1 cellular context compared by ENCODE assay signal in the genomic region with DNA sequence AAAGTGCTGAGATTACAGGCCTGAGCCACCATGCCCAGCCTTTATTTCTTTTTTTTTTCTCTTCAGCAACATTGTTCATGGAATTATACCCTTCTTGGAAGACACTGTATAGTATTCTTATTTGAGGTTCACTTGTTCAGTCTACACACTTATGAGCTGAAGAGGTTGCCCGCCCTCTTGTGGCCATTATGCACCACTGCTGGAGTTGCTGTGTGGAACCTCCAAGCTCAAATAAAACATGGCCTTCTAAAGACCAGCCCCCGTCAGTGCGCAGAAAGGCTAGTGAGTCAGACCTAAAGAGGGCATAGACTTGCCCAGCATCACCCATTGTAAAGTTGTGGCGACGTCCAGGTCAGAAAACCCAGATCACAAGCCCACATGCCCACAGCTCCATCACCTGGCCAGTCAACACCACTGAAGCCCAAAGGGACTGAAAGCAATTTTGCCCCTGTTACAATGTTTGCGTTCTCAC.
TF ChIP-seq lines count a peak whose summit lies in the region.

No MANE protein-coding gene starts in this region.

TF ChIP-seq in HepG2, 621 proteins besides CTCF, POLR2A, EP300 and RAD21 (continued from another document):
- TF ChIP-seq, protein P1, sequence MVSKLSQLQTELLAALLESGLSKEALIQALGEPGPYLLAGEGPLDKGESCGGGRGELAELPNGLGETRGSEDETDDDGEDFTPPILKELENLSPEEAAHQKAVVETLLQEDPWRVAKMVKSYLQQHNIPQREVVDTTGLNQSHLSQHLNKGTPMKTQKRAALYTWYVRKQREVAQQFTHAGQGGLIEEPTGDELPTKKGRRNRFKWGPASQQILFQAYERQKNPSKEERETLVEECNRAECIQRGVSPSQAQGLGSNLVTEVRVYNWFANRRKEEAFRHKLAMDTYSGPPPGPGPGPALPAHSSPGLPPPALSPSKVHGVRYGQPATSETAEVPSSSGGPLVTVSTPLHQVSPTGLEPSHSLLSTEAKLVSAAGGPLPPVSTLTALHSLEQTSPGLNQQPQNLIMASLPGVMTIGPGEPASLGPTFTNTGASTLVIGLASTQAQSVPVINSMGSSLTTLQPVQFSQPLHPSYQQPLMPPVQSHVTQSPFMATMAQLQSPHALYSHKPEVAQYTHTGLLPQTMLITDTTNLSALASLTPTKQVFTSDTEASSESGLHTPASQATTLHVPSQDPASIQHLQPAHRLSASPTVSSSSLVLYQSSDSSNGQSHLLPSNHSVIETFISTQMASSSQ (IDR thresholded peaks at IDR 0.05; ENCODE audit: low read depth) = no peak
- TF ChIP-seq, protein P1 (CRISPR knock-in tag; IDR thresholded peaks at IDR 0.05; ENCODE audit: borderline replicate concordance) = no peak
- TF ChIP-seq ZNF3 (CRISPR knock-in tag; IDR thresholded peaks at IDR 0.05) (peak; percentile 100), XRCC5 (optimal IDR thresholded peaks at IDR 0.05; ENCODE audit: low read length) (peak; percentile 51), STAG1 (CRISPR knock-in tag; IDR thresholded peaks at IDR 0.05) (peak; percentile 84), EED (CRISPR knock-in tag; IDR thresholded peaks at IDR 0.05) (peak; percentile 48; the same call in 1 of the 2 replicates), SP4 (CRISPR knock-in tag; IDR thresholded peaks at IDR 0.05) (no peak), RFX5 (IDR thresholded peaks at IDR 0.05; ENCODE audit: low read depth, low read length) (no peak), MTF2 (CRISPR knock-in tag; IDR thresholded peaks at IDR 0.05; ENCODE audit: borderline replicate concordance) (no peak), GLI4 (CRISPR knock-in tag; IDR thresholded peaks at IDR 0.05; ENCODE audit: borderline replicate concordance) (0 out of 2 replicates have a peak, but pooled peaks have one; percentile 41), CREB1 (IDR thresholded peaks at IDR 0.05) (no peak), CREB1 (CRISPR knock-in tag; IDR thresholded peaks at IDR 0.05) (peak; percentile 49; the same call in 1 of the 2 replicates), ZSCAN31 (CRISPR knock-in tag; IDR thresholded peaks at IDR 0.05; ENCODE audit: low read depth) (peak; percentile 30; the same call in 1 of the 2 replicates), REPIN1 (CRISPR knock-in tag; IDR thresholded peaks at IDR 0.05; ENCODE audit: borderline replicate concordance, low read depth) (0 out of 2 replicates have a peak, but pooled peaks have one; percentile 39), FOSL2 (CRISPR knock-in tag; IDR thresholded peaks at IDR 0.05) (peak; percentile 37), NR2F1 (CRISPR knock-in tag; IDR thresholded peaks at IDR 0.05) (no peak), CAMTA2 (CRISPR knock-in tag; IDR thresholded peaks at IDR 0.05; ENCODE audit: borderline replicate concordance) (no peak), GATAD1 (CRISPR knock-in tag; IDR thresholded peaks at IDR 0.05) (0 out of 2 replicates have a peak, but pooled peaks have one; percentile 18), ARHGAP35 (CRISPR knock-in tag; IDR thresholded peaks at IDR 0.05; ENCODE audit: borderline replicate concordance) (no peak), ZNF598 (CRISPR knock-in tag; IDR thresholded peaks at IDR 0.05; ENCODE audit: borderline replicate concordance) (no peak), POLR2AphosphoS2 (IDR thresholded peaks at IDR 0.05; ENCODE audit: low read depth, low read length) (no peak), ZNF766 (CRISPR knock-in tag; IDR thresholded peaks at IDR 0.05; ENCODE audit: borderline replicate concordance) (no peak), DR1 (CRISPR knock-in tag; IDR thresholded peaks at IDR 0.05) (no peak), KAT8 (CRISPR knock-in tag; IDR thresholded peaks at IDR 0.05) (peak; percentile 49; the same call in 1 of the 2 replicates), ZNF501 (CRISPR knock-in tag; IDR thresholded peaks at IDR 0.05) (0 out of 2 replicates have a peak, but pooled peaks have one; percentile 33), ZNF678 (CRISPR knock-in tag; IDR thresholded peaks at IDR 0.05) (no peak), FOXO1 (CRISPR knock-in tag; IDR thresholded peaks at IDR 0.05) (0 out of 2 replicates have a peak, but pooled peaks have one; percentile 27), PHF21A (CRISPR knock-in tag; IDR thresholded peaks at IDR 0.05) (peak; percentile 50; the same call in 1 of the 2 replicates), NR2F6 (IDR thresholded peaks at IDR 0.05) (no peak), NR2F6 (CRISPR knock-in tag; IDR thresholded peaks at IDR 0.05) (0 out of 2 replicates have a peak, but pooled peaks have one; percentile 5), FOXP1 (IDR thresholded peaks at IDR 0.05) (no peak), FOXP1 (CRISPR knock-in tag; IDR thresholded peaks at IDR 0.05) (no peak), NONO (IDR thresholded peaks at IDR 0.05) (no peak), NONO (CRISPR knock-in tag; conservative IDR thresholded peaks at IDR 0.05) (no peak)
- TF ChIP-seq, protein P2, sequence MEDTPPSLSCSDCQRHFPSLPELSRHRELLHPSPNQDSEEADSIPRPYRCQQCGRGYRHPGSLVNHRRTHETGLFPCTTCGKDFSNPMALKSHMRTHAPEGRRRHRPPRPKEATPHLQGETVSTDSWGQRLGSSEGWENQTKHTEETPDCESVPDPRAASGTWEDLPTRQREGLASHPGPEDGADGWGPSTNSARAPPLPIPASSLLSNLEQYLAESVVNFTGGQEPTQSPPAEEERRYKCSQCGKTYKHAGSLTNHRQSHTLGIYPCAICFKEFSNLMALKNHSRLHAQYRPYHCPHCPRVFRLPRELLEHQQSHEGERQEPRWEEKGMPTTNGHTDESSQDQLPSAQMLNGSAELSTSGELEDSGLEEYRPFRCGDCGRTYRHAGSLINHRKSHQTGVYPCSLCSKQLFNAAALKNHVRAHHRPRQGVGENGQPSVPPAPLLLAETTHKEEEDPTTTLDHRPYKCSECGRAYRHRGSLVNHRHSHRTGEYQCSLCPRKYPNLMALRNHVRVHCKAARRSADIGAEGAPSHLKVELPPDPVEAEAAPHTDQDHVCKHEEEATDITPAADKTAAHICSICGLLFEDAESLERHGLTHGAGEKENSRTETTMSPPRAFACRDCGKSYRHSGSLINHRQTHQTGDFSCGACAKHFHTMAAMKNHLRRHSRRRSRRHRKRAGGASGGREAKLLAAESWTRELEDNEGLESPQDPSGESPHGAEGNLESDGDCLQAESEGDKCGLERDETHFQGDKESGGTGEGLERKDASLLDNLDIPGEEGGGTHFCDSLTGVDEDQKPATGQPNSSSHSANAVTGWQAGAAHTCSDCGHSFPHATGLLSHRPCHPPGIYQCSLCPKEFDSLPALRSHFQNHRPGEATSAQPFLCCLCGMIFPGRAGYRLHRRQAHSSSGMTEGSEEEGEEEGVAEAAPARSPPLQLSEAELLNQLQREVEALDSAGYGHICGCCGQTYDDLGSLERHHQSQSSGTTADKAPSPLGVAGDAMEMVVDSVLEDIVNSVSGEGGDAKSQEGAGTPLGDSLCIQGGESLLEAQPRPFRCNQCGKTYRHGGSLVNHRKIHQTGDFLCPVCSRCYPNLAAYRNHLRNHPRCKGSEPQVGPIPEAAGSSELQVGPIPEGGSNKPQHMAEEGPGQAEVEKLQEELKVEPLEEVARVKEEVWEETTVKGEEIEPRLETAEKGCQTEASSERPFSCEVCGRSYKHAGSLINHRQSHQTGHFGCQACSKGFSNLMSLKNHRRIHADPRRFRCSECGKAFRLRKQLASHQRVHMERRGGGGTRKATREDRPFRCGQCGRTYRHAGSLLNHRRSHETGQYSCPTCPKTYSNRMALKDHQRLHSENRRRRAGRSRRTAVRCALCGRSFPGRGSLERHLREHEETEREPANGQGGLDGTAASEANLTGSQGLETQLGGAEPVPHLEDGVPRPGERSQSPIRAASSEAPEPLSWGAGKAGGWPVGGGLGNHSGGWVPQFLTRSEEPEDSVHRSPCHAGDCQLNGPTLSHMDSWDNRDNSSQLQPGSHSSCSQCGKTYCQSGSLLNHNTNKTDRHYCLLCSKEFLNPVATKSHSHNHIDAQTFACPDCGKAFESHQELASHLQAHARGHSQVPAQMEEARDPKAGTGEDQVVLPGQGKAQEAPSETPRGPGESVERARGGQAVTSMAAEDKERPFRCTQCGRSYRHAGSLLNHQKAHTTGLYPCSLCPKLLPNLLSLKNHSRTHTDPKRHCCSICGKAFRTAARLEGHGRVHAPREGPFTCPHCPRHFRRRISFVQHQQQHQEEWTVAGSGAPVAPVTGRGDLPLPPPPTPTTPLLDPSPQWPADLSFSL (CRISPR knock-in tag; IDR thresholded peaks at IDR 0.05) = no peak
- TF ChIP-seq, protein P3, sequence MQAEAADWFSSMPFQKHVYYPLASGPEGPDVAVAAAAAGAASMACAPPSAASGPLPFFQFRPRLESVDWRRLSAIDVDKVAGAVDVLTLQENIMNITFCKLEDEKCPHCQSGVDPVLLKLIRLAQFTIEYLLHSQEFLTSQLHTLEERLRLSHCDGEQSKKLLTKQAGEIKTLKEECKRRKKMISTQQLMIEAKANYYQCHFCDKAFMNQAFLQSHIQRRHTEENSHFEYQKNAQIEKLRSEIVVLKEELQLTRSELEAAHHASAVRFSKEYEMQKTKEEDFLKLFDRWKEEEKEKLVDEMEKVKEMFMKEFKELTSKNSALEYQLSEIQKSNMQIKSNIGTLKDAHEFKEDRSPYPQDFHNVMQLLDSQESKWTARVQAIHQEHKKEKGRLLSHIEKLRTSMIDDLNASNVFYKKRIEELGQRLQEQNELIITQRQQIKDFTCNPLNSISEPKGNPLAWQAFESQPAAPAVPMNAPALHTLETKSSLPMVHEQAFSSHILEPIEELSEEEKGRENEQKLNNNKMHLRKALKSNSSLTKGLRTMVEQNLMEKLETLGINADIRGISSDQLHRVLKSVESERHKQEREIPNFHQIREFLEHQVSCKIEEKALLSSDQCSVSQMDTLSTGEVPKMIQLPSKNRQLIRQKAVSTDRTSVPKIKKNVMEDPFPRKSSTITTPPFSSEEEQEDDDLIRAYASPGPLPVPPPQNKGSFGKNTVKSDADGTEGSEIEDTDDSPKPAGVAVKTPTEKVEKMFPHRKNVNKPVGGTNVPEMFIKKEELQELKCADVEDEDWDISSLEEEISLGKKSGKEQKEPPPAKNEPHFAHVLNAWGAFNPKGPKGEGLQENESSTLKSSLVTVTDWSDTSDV (CRISPR knock-in tag; IDR thresholded peaks at IDR 0.05) = no peak
- TF ChIP-seq, protein P4, sequence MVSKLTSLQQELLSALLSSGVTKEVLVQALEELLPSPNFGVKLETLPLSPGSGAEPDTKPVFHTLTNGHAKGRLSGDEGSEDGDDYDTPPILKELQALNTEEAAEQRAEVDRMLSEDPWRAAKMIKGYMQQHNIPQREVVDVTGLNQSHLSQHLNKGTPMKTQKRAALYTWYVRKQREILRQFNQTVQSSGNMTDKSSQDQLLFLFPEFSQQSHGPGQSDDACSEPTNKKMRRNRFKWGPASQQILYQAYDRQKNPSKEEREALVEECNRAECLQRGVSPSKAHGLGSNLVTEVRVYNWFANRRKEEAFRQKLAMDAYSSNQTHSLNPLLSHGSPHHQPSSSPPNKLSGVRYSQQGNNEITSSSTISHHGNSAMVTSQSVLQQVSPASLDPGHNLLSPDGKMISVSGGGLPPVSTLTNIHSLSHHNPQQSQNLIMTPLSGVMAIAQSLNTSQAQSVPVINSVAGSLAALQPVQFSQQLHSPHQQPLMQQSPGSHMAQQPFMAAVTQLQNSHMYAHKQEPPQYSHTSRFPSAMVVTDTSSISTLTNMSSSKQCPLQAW (CRISPR knock-in tag; IDR thresholded peaks at IDR 0.05) = no peak
- TF ChIP-seq, protein P5, sequence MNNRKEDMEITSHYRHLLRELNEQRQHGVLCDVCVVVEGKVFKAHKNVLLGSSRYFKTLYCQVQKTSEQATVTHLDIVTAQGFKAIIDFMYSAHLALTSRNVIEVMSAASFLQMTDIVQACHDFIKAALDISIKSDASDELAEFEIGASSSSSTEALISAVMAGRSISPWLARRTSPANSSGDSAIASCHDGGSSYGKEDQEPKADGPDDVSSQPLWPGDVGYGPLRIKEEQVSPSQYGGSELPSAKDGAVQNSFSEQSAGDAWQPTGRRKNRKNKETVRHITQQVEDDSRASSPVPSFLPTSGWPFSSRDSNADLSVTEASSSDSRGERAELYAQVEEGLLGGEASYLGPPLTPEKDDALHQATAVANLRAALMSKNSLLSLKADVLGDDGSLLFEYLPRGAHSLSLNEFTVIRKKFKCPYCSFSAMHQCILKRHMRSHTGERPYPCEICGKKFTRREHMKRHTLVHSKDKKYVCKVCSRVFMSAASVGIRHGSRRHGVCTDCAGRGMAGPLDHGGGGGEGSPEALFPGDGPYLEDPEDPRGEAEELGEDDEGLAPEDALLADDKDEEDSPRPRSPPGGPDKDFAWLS (CRISPR knock-in tag; IDR thresholded peaks at IDR 0.05; ENCODE audit: borderline replicate concordance) = no peak
